1 cellular context compared by ENCODE assay signal in genomic region chr1:211699059-211699458, GRCh38.
TF ChIP-seq lines count a peak whose summit lies in the region.

No MANE protein-coding gene starts in this region.

TF ChIP-seq in IMR-90, 13 proteins besides CTCF, POLR2A, EP300 and RAD21:
- no peak for TF ChIP-seq CHD1 (IDR thresholded peaks at IDR 0.05; ENCODE audit: low read depth, low read length)
